Comparison of ENCODE assay signal across 8 cellular contexts in the genomic region with DNA sequence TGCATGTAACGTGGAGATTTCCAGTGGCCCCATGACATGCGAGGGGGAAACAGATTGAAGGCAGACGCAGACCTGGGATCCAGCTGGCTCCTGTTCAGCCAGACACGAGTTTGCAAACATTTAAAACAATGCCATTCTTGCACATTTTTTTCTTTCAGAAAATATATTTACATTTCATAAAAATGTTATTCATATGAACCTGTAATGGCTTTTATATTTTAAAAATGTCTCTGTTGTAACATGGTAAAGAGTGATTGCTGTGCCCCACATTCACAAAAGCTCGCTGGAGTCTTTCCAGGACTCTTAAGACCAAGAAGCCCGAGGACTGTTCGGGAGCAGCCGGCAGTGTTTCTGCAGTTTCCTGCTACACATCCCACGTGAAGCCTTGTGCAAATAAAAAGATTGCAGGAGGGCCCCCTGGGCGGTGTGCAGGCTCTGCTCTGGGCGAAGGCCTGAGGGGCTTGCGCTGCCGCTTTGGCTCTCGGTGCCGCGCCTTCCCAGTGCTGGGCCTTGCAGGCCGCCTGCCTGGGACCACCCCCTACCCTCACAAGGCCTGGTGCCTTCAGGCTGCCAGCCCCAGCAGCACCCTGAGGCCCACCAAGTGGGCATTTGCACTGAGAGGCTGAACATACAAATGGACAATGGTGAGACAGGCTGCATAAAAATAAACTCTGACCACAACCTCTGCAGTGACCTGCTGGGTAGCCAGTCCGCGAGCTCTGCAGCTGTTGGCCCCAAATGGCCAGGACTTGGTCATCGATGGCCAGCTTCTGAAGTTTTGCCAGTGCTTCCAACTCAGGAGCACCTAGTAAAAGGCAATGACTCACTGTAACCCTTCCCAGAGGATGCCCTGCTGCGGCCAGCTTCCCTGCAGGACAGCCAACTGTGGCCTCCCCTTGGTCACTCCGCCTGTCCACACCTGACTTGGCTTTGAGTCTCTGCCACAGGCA.
DNase-seq lines count a peak whose midpoint lies in the region; ATAC-seq and TF ChIP-seq lines count a peak whose summit lies in the region.
"Had no signal": no experiment of that assay in that cellular context is flagged by ENCODE, and none has a peak within 500 bp of the region (broad histone marks: within the 10 kb centered on the region; RNA-seq: fewer than 3 reads in every experiment).

No MANE protein-coding gene starts in this region.

- H3K27ac ChIP-seq in SK-N-MC (peak overlapping the region; percentile 0; the same call in 1 of the 2 replicates), smooth muscle cell (ENCODE audit: low read depth) (no peak overlapping the region)

- DNase-seq in NCI-H1417 (lab: John Stamatoyannopoulos, UW) (peak in 2 of 3 experiments; percentile 66 to 82), SK-N-MC (ENCODE audit: low read depth, low spot score) (peak; percentile 61), iris pigment epithelial cell (ENCODE audit: low read depth) (peak; percentile 53), smooth muscle cell (lab: John Stamatoyannopoulos, UW; ENCODE audit: unreplicated experiment) (no peak), GM13976 (ENCODE audit: low spot score) (no peak)
- DNase-seq: activated gamma-delta T cell had no signal

- 51% methylated on average over 22 of the region's 22 CpGs for WGBS in smooth muscle cell (ENCODE audit: low lambda C conversion rate)

- no peaks in the 10 kb centered on the region for H3K27me3 ChIP-seq in smooth muscle cell (ENCODE audit: low read depth)

- H3K9me3 ChIP-seq in SK-N-MC (ENCODE audit: low read depth, low read length) (no peaks in the 10 kb centered on the region), smooth muscle cell (replicated peaks; ENCODE audit: low read depth) (no peaks in the 10 kb centered on the region)

- H3F3A ChIP-seq in smooth muscle cell (ENCODE audit: low read depth) = no peaks in the 10 kb centered on the region

- in situ Hi-C loops in GM13976 (cut with MboI; ENCODE audit: low sequenced_read_pairs, unreplicated experiment) = no loop called here

- H2AFZ ChIP-seq in smooth muscle cell (ENCODE audit: low read depth) = no peak overlapping the region

- no peak for TF ChIP-seq CTCF in smooth muscle cell (IDR thresholded peaks at IDR 0.05; ENCODE audit: borderline replicate concordance, insufficient read depth, poor library complexity, severe bottlenecking)
- no peak for TF ChIP-seq CTCF in GM13976 (IDR thresholded peaks at IDR 0.05; ENCODE audit: borderline replicate concordance, control extremely low read depth, extremely low read depth, insufficient read depth, missing control alignments)

- H3K9ac ChIP-seq in SK-N-MC (ENCODE audit: insufficient read length) (no peak overlapping the region), smooth muscle cell (ENCODE audit: low read depth) (no peak overlapping the region)

- peak overlapping the region; percentile 34 for H3K4me2 ChIP-seq in smooth muscle cell

- ATAC-seq in HG03175 (IDR thresholded peaks at IDR 0.05; ENCODE audit: unreplicated experiment) (no peak), GM21576 (IDR thresholded peaks at IDR 0.05; ENCODE audit: unreplicated experiment) (no peak)

- no peaks in the 10 kb centered on the region for H3K36me3 ChIP-seq in SK-N-MC (ENCODE audit: insufficient read depth, low read length)
- H3K36me3 ChIP-seq in smooth muscle cell (ENCODE audit: low read depth) = no peaks in the 10 kb centered on the region

- no peaks in the 10 kb centered on the region for H4K20me1 ChIP-seq in smooth muscle cell (ENCODE audit: low read depth)

- peak overlapping the region; percentile 58 for H3K4me3 ChIP-seq in SK-N-MC
- H3K4me3 ChIP-seq in smooth muscle cell = no peak overlapping the region

- no peaks in the 10 kb centered on the region for H3K79me2 ChIP-seq in smooth muscle cell (ENCODE audit: low read depth)

- no peaks in the 10 kb centered on the region for H3K4me1 ChIP-seq in smooth muscle cell (ENCODE audit: low read depth)

Comparison
In these comparisons a context has a peak if more than half of its experiments do, and no peak if none do; other contexts are left out.
1. DNase-seq: peak in NCI-H1417 (2 of 3), SK-N-MC (single experiment) and iris pigment epithelial cell (single experiment); none in smooth muscle cell (single experiment) and GM13976 (single experiment).